9 cellular contexts compared by ENCODE assay signal in genomic region chr4:185774815-185775684, GRCh38. TPM values are rescaled to one million over a fixed set of nuclear protein-coding genes. Genes with fewer than 3 reads are reported as not detected.
DNase-seq lines count a peak whose midpoint lies in the region; ATAC-seq, FAIRE-seq and TF ChIP-seq lines count a peak whose summit lies in the region.
"Had no signal": no experiment of that assay in that cellular context is flagged by ENCODE, and none has a peak within 500 bp of the region (broad histone marks: within the 10 kb centered on the region; RNA-seq: fewer than 3 reads in every experiment).

No MANE protein-coding gene starts in this region.

- peak; percentile 69 for TF ChIP-seq POLR2A in endothelial cell of umbilical vein (IDR thresholded peaks at IDR 0.05; ENCODE audit: low read depth, low read length)

- peak; percentile 76 to 77 for ATAC-seq in lower lobe of right lung
- ATAC-seq in GM19395 (IDR thresholded peaks at IDR 0.05; ENCODE audit: unreplicated experiment): no peak
- no peak for ATAC-seq in HG03520 (IDR thresholded peaks at IDR 0.05; ENCODE audit: unreplicated experiment)

- dilution Hi-C loops in endothelial cell of umbilical vein (cut with MboI; ENCODE audit: extremely low pct_ligation_motif_present, low sequenced_read_pairs): no loop called here

- H3K27me3 ChIP-seq in endothelial cell of umbilical vein (ENCODE audit: control insufficient read depth in 2 of 2, insufficient read depth in 2 of 2, low read length in 2 of 2) (no peaks in the 10 kb centered on the region), lower lobe of right lung (ENCODE audit: low read depth) (no peaks in the 10 kb centered on the region)

- no peaks in the 10 kb centered on the region for H3K9me3 Mint-ChIP-seq in type B pancreatic cell
- H3K9me3 Mint-ChIP-seq: T-helper 1 cell treated with Interleukin-12 subunit alpha and Interleukin-12 subunit beta and Interleukin-4 antibody, amounts not matched to agents 30 μg/mL and 1 μg/mL, for 36 hours had no signal

- peak overlapping the region; percentile 5 for H3K4me3 Mint-ChIP-seq in type B pancreatic cell
- H3K4me3 Mint-ChIP-seq: T-helper 1 cell treated with Interleukin-12 subunit alpha and Interleukin-12 subunit beta and Interleukin-4 antibody, amounts not matched to agents 30 μg/mL and 1 μg/mL, for 36 hours had no signal

- no peaks in the 10 kb centered on the region for H3K9me3 ChIP-seq in endothelial cell of umbilical vein (replicated peaks; ENCODE audit: control insufficient read depth, insufficient read depth, low read length)
- H3K9me3 ChIP-seq in lower lobe of right lung: no peaks in the 10 kb centered on the region

- H3K36me3 ChIP-seq in endothelial cell of umbilical vein (ENCODE audit: control insufficient read depth in 2 of 2, extremely low read depth in 1 of 2, insufficient read depth in 2 of 2, low read length in 2 of 2) (no peaks in the 10 kb centered on the region), lower lobe of right lung (no peaks in the 10 kb centered on the region)

- H3K27ac ChIP-seq in endothelial cell of umbilical vein (ENCODE audit: insufficient read depth, low read depth, low read length) (peak overlapping the region; percentile 91), lower lobe of right lung (peak overlapping the region; percentile 78)

- no peaks in the 10 kb centered on the region for H4K20me1 ChIP-seq in endothelial cell of umbilical vein (replicated peaks; ENCODE audit: control insufficient read depth, extremely low read depth, insufficient read depth, low read length)

- CTCF ChIA-PET in endothelial cell of umbilical vein (lab: Charles Lee): interaction anchor here (1.0 to 5.5 kb wide), 20 partner anchors 9 to 263 kb away, joined by 3 to 67 read pairs (median 4); no protein-coding TSS in a partner anchor

- H3K4me1 Mint-ChIP-seq in type B pancreatic cell (ENCODE audit: unreplicated experiment): peaks cover 44% of the 10 kb centered on the region

- TF ChIP-seq CTCF in endothelial cell of umbilical vein (IDR thresholded peaks at IDR 0.05; ENCODE audit: extremely low read depth in 1 of 2, insufficient read depth in 1 of 2, low read depth in 1 of 2, low read length in 2 of 2): no peak
- TF ChIP-seq CTCF in lower lobe of right lung (IDR thresholded peaks at IDR 0.05): no peak
- TF ChIP-seq CTCF in type B pancreatic cell (conservative IDR thresholded peaks at IDR 0.05): no peak

- H3K4me3 ChIP-seq in endothelial cell of umbilical vein (replicated peaks in 1 of 3; ENCODE audit: insufficient read depth in 1 of 3, low read depth in 1 of 3, low read length in 3 of 3) (peak overlapping the region; percentile 50 to 88 (median 62)), lower lobe of right lung (peak overlapping the region; percentile 37)

- peaks cover 4% of the 10 kb centered on the region for H3K36me3 Mint-ChIP-seq in type B pancreatic cell

- TSS peak; percentile 71 for BruUV-seq in endothelial cell of umbilical vein (replicated peaks; lab: Mats Ljungman, UMichigan)

- no peaks in the 10 kb centered on the region for H3K27me3 Mint-ChIP-seq in type B pancreatic cell

- H3K27ac Mint-ChIP-seq in type B pancreatic cell: no peak overlapping the region
- H3K27ac Mint-ChIP-seq: T-helper 1 cell treated with Interleukin-12 subunit alpha and Interleukin-12 subunit beta and Interleukin-4 antibody, amounts not matched to agents 30 μg/mL and 1 μg/mL, for 36 hours had no signal

- H3K4me2 ChIP-seq in endothelial cell of umbilical vein (ENCODE audit: insufficient read depth, low read length): peak overlapping the region; percentile 93

- H2AFZ ChIP-seq in endothelial cell of umbilical vein (ENCODE audit: low read depth, low read length): peak overlapping the region; percentile 57

- intact Hi-C loops in endothelial cell of umbilical vein (cut with micrococcal nuclease) (loop anchor here (1.0 to 5.0 kb wide), 12 partner anchors 18 to 1126 kb away; partner anchors contain the start of genes CASP3 and PRIMPOL), lower lobe of right lung (cut with DNase I) (no loop called here)

- peak; percentile 77 for FAIRE-seq in endothelial cell of umbilical vein (lab: Jason Lieb, UNC)

- H3K4me1 ChIP-seq in endothelial cell of umbilical vein (ENCODE audit: control insufficient read depth, extremely low read depth, insufficient read depth, low read length) (peaks cover 46% of the 10 kb centered on the region), lower lobe of right lung (peaks cover 24% of the 10 kb centered on the region)

- peak overlapping the region; percentile 94 for H3K9ac ChIP-seq in endothelial cell of umbilical vein (replicated peaks; ENCODE audit: extremely low read depth, insufficient read depth, low read length)

- POLR2A ChIA-PET in endothelial cell of umbilical vein (lab: Charles Lee): interaction anchor here (0.7 kb wide), 1 partner anchor 126 kb away, joined by 3 read pairs; no protein-coding TSS in a partner anchor

- peak; percentile 85 for DNase-seq in M059J (ENCODE audit: low read depth)
- DNase-seq in endothelial cell of umbilical vein (ENCODE audit: low read depth, low spot score): peak; percentile 92
- DNase-seq in lower lobe of right lung: peak; percentile 51
- DNase-seq in type B pancreatic cell (ENCODE audit: extremely low spot score, unreplicated experiment): no peak
- no peak for DNase-seq in NCI-H2107 (lab: John Stamatoyannopoulos, UW)
- no peak for DNase-seq in SW 1271 (lab: John Stamatoyannopoulos, UW)

- no peaks in the 10 kb centered on the region for H3K9me1 ChIP-seq in endothelial cell of umbilical vein (replicated peaks; ENCODE audit: control insufficient read depth, extremely low read depth, insufficient read depth, low read length)

- peaks cover 25% of the 10 kb centered on the region for H3K79me2 ChIP-seq in endothelial cell of umbilical vein (ENCODE audit: control insufficient read depth, insufficient read depth, low read length)

TF ChIP-seq in endothelial cell of umbilical vein, 7 proteins besides CTCF, POLR2A, EP300 and RAD21:
- peak; percentile 87 for TF ChIP-seq POLR2AphosphoS5 (IDR thresholded peaks at IDR 0.05; ENCODE audit: insufficient read depth, low read depth, low read length)
- TF ChIP-seq JUN (IDR thresholded peaks at IDR 0.05; ENCODE audit: borderline replicate concordance, insufficient read depth, insufficient read length, low read depth): no peak
- no peak for TF ChIP-seq EZH2 (IDR thresholded peaks at IDR 0.05; ENCODE audit: borderline replicate concordance, low read depth, low read length, severe bottlenecking)
- peak; percentile 58 for TF ChIP-seq FOS (IDR thresholded peaks at IDR 0.05; ENCODE audit: borderline replicate concordance, insufficient read depth, low read length)
- TF ChIP-seq MYC (IDR thresholded peaks at IDR 0.05; ENCODE audit: low read depth, low read length): no peak
- no peak for TF ChIP-seq MAX (IDR thresholded peaks at IDR 0.05; ENCODE audit: insufficient read depth, insufficient read length)
- no peak for TF ChIP-seq GATA2 (IDR thresholded peaks at IDR 0.05; ENCODE audit: insufficient read depth, insufficient read length, low read depth, low read length)

RNA-seq across cellular contexts. Expression of gene SORBS2, which starts 36.9 kb away (rescaled TPM):
- total RNA-seq in M059J (2014; rRNA removed; shearing (Covaris generic)): 0.52 and 3.6 TPM in 2 replicates
- 75.5 and 82.5 TPM in 2 replicates for total RNA-seq in endothelial cell of umbilical vein
- 69.8 and 105 TPM in 2 replicates for polyA plus RNA-seq in endothelial cell of umbilical vein
- polyA plus RNA-seq in endothelial cell of umbilical vein (2011; cell fraction: cytosol; rRNA removed): 65.4 and 67.5 TPM in 2 replicates
- 108 and 127 TPM in 2 replicates for polyA plus RNA-seq in endothelial cell of umbilical vein (2011; cell fraction: nucleus; rRNA removed)
- 19.4 and 34.9 TPM in 2 replicates for polyA plus RNA-seq in endothelial cell of umbilical vein (2012)
- polyA minus RNA-seq in endothelial cell of umbilical vein: 191 and 202 TPM in 2 replicates
- polyA minus RNA-seq in endothelial cell of umbilical vein (2011; cell fraction: cytosol; rRNA and poly(A)+ RNA removed): 6.6 TPM
- 313 and 457 TPM in 2 replicates for polyA minus RNA-seq in endothelial cell of umbilical vein (2011; cell fraction: nucleus; rRNA and poly(A)+ RNA removed)
- 49.3 TPM for total RNA-seq in lower lobe of right lung
- total RNA-seq in type B pancreatic cell (ENCODE audit: low replicate concordance): 22.6 and 43.2 TPM in 2 replicates

Comparison
In these comparisons a context has a peak if more than half of its experiments do, and no peak if none do; other contexts are left out.
1. DNase-seq: peak in M059J (single experiment), endothelial cell of umbilical vein (single experiment) and lower lobe of right lung (single experiment); none in type B pancreatic cell (single experiment), NCI-H2107 (single experiment) and SW 1271 (0 of 2).
2. ATAC-seq: peak in lower lobe of right lung (2 of 2); none in GM19395 (single experiment) and HG03520 (single experiment).